21 cellular contexts compared by ENCODE assay signal in the genomic region with DNA sequence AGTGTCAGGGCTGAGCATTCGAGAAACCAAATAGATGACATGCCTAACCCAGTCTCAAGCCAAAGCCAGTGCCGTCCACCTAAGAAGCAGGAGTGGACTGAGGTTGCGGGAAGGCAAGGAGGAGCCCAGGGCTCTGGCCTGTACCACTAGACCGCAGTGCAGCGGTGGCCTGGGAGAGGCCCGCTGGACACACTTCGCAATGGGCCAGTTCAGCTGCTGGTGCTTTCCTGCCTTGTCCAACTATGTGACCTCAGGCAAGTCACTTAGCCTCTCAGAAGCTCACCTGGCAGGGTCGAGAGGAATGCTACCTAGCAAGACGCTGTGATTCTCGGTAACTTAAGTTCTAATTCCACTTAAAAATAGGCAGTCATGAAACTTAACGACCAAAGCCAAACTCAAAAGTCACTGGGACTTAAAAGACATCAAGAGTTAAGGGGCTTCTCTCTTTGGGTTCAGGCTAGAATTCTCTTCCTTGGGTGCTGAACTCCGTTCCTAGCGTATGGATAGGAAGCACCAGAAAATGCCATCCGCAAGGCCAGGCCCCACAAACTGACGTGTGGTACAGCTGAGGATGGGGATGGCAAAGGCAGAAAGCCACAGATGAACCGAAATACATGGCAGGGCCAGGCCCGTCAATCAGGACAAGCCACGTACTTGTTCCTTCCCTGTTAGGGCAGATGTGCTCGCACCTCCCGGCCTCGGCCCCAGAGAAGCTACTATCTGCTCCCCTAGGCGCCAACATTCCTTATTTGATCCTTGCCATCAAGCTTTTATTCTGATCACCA. TPM values are rescaled to one million over a fixed set of nuclear protein-coding genes. Genes with fewer than 3 reads are reported as not detected.
DNase-seq lines count a peak whose midpoint lies in the region; ATAC-seq, FAIRE-seq and TF ChIP-seq lines count a peak whose summit lies in the region.
"Had no signal": no experiment of that assay in that cellular context is flagged by ENCODE, and none has a peak within 500 bp of the region (broad histone marks: within the 10 kb centered on the region; RNA-seq: fewer than 3 reads in every experiment).

No MANE protein-coding gene starts in this region.

- TF ChIP-seq POLR2A in A549 (IDR thresholded peaks at IDR 0.05; ENCODE audit: low read length) = no peak
- no peak for TF ChIP-seq POLR2A in tibial nerve (IDR thresholded peaks at IDR 0.05)

- CTCF ChIA-PET in A549 (lab: Yijun Ruan, JAX) = interaction anchor here (0.8 to 1.4 kb wide), 3 partner anchors 9 to 19 kb away, joined by 3 to 6 read pairs (median 3); no protein-coding TSS in a partner anchor
- CTCF ChIA-PET in activated CD8-positive, alpha-beta T cell treated with anti-CD3 and anti-CD28 coated beads, Interleukin-2, amount 10 ng/mL, durations not matched to agents 7 days and 5 days (lab: Charles Lee) = no interaction called here

- H3K36me3 ChIP-seq in RWPE2 (ENCODE audit: low read depth) (peaks cover 64% of the 10 kb centered on the region), tibial nerve (peaks cover 0 to 11% (median 0%) of the 10 kb centered on the region in 3 donors)
- H3K36me3 ChIP-seq: ovary, right lobe of liver had no signal

- no peak for TF ChIP-seq CTCF in A549 (IDR thresholded peaks at IDR 0.05)
- TF ChIP-seq CTCF in RWPE2 (IDR thresholded peaks at IDR 0.05; ENCODE audit: poor library complexity, severe bottlenecking) = no peak
- TF ChIP-seq CTCF in foreskin keratinocyte (conservative IDR thresholded peaks at IDR 0.05) = no peak
- TF ChIP-seq CTCF in osteocyte (IDR thresholded peaks at IDR 0.05) = no peak
- no peak for TF ChIP-seq CTCF in tibial nerve (IDR thresholded peaks at IDR 0.05)

- H3K36me3 Mint-ChIP-seq in osteocyte (ENCODE audit: unreplicated experiment) = peaks cover 36% of the 10 kb centered on the region
- H3K36me3 Mint-ChIP-seq in activated CD8-positive, alpha-beta T cell treated with anti-CD3 and anti-CD28 coated beads, Interleukin-2, amount 10 ng/mL, durations not matched to agents 7 days and 5 days (ENCODE audit: low read depth) = no peaks in the 10 kb centered on the region
- H3K36me3 Mint-ChIP-seq: naive B cell had no signal

- no peaks in the 10 kb centered on the region for H3K9me3 Mint-ChIP-seq in osteocyte (ENCODE audit: unreplicated experiment)
- H3K9me3 Mint-ChIP-seq in activated CD8-positive, alpha-beta T cell treated with anti-CD3 and anti-CD28 coated beads, Interleukin-2, amount 10 ng/mL, durations not matched to agents 7 days and 5 days (ENCODE audit: insufficient read depth) = no peaks in the 10 kb centered on the region
- H3K9me3 Mint-ChIP-seq: activated T-helper 2 cell treated with anti-CD3 and anti-CD28 coated beads, Interferon-gamma antibody, Interleukin-2, Interleukin-4, amounts not matched to agents 10 μg/mL and 5 μg/mL and 100 μg/mL, durations not matched to agents 14 hours and 24 hours and 36 hours had no signal

- WGBS in A549 (ENCODE audit: missing lambda C conversion rate) = 94% methylated on average over 22 of the region's 22 CpGs
- 93 to 96% methylated on average over 22 of the region's 22 CpGs for WGBS in tibial nerve, 2 donors

- no peak for TF ChIP-seq RAD21 in A549 (conservative IDR thresholded peaks at IDR 0.05 in 1 of 2, IDR thresholded peaks at IDR 0.05 in 1 of 2)

- DNase-seq in A549 (ENCODE audit: low read depth in 1 of 2, low spot score in 1 of 2) (no peak), RWPE2 (ENCODE audit: low spot score) (peak; percentile 23), foreskin keratinocyte (no peak), osteocyte (ENCODE audit: extremely low spot score, unreplicated experiment) (no peak), tibial nerve (ENCODE audit: low spot score in 2 of 2) (no peak), HT-29 (ENCODE audit: low spot score) (no peak)
- no peak for DNase-seq in activated CD8-positive, alpha-beta T cell treated with anti-CD3 and anti-CD28 coated beads, Interleukin-2, amount 10 ng/mL, durations not matched to agents 7 days and 5 days
- DNase-seq: activated CD4-positive, alpha-beta T cell treated with anti-CD3 and anti-CD28 coated beads, Interleukin-2, amount 50 U/mL, for 48 hours; effector CD8-positive, alpha-beta T cell; mesendoderm; naive B cell; OCI-M1; stimulated activated naive CD8-positive, alpha-beta T cell treated with anti-CD3 and anti-CD28 coated beads, Interleukin-15, Interleukin-2, amounts not matched to agents 100 U/mL and 50 U/mL, for 24 hours had no signal

- no peak overlapping the region for H3K4me3 ChIP-seq in A549
- no peak overlapping the region for H3K4me3 ChIP-seq in RWPE2 (ENCODE audit: severe bottlenecking)
- no peak overlapping the region for H3K4me3 ChIP-seq in tibial nerve
- H3K4me3 ChIP-seq: BLaER1, gastroesophageal sphincter, GM12878, ovary, right lobe of liver had no signal

- no peak for ATAC-seq in A549
- no peak for ATAC-seq in RWPE2 (ENCODE audit: low read depth)
- no peak for ATAC-seq in foreskin keratinocyte
- ATAC-seq in GM19397 (IDR thresholded peaks at IDR 0.05; ENCODE audit: unreplicated experiment) = no peak
- no peak for ATAC-seq in activated CD8-positive, alpha-beta T cell treated with anti-CD3 and anti-CD28 coated beads, Interleukin-2, amount 10 ng/mL, durations not matched to agents 7 days and 5 days
- ATAC-seq: gastroesophageal sphincter; GM12878; right lobe of liver; stimulated activated naive CD8-positive, alpha-beta T cell treated with anti-CD3 and anti-CD28 coated beads, Interleukin-15, Interleukin-2, amounts not matched to agents 100 U/mL and 50 U/mL, for 24 hours had no signal

- H3K4me1 ChIP-seq in A549 (peaks cover 64% of the 10 kb centered on the region), RWPE2 (ENCODE audit: insufficient read depth, poor library complexity, severe bottlenecking) (peaks cover 74% of the 10 kb centered on the region), foreskin keratinocyte (peaks cover 37% of the 10 kb centered on the region), tibial nerve (peaks cover 0 to 37% (median 26%) of the 10 kb centered on the region in 4 donors)
- H3K4me1 ChIP-seq: right lobe of liver had no signal

- TF ChIP-seq EP300 in A549 (IDR thresholded peaks at IDR 0.05) (no peak), tibial nerve (IDR thresholded peaks at IDR 0.05) (no peak)

- no peaks in the 10 kb centered on the region for H3K9me3 ChIP-seq in A549
- no peaks in the 10 kb centered on the region for H3K9me3 ChIP-seq in RWPE2 (ENCODE audit: severe bottlenecking)
- H3K9me3 ChIP-seq in tibial nerve = no peaks in the 10 kb centered on the region
- H3K9me3 ChIP-seq: BLaER1, gastroesophageal sphincter, ovary, right lobe of liver had no signal

- no peak overlapping the region for H3K4me3 Mint-ChIP-seq in osteocyte (ENCODE audit: unreplicated experiment)
- H3K4me3 Mint-ChIP-seq in activated CD8-positive, alpha-beta T cell treated with anti-CD3 and anti-CD28 coated beads, Interleukin-2, amount 10 ng/mL, durations not matched to agents 7 days and 5 days = no peak overlapping the region
- H3K4me3 Mint-ChIP-seq: naive B cell had no signal

- peaks cover 62% of the 10 kb centered on the region for H3K4me1 Mint-ChIP-seq in osteocyte (ENCODE audit: unreplicated experiment)
- no peaks in the 10 kb centered on the region for H3K4me1 Mint-ChIP-seq in activated CD8-positive, alpha-beta T cell treated with anti-CD3 and anti-CD28 coated beads, Interleukin-2, amount 10 ng/mL, durations not matched to agents 7 days and 5 days (ENCODE audit: low read depth)
- H3K4me1 Mint-ChIP-seq: naive B cell had no signal

- FAIRE-seq in A549 (lab: Jason Lieb, UNC) = peak; percentile 13
- FAIRE-seq: GM12878, H54 had no signal

- no peaks in the 10 kb centered on the region for H3K27me3 ChIP-seq in RWPE2 (ENCODE audit: insufficient read depth, poor library complexity, severe bottlenecking)
- H3K27me3 ChIP-seq in foreskin keratinocyte = no peaks in the 10 kb centered on the region
- H3K27me3 ChIP-seq in tibial nerve = no peaks in the 10 kb centered on the region
- H3K27me3 ChIP-seq: BLaER1, gastroesophageal sphincter, ovary, right lobe of liver had no signal

- H3K27me3 Mint-ChIP-seq in osteocyte (ENCODE audit: unreplicated experiment) = no peaks in the 10 kb centered on the region
- H3K27me3 Mint-ChIP-seq in activated CD8-positive, alpha-beta T cell treated with anti-CD3 and anti-CD28 coated beads, Interleukin-2, amount 10 ng/mL, durations not matched to agents 7 days and 5 days (ENCODE audit: low read depth) = no peaks in the 10 kb centered on the region

- H3K27ac ChIP-seq in A549 (peak overlapping the region in 1 of 2 experiments; percentile 52; a peak in 2 of 6 replicates), RWPE2 (ENCODE audit: poor library complexity, severe bottlenecking) (peak overlapping the region; percentile 94), foreskin keratinocyte (peak overlapping the region; percentile 97), tibial nerve (peak overlapping the region in 1 of 4 donors; percentile 2)
- H3K27ac ChIP-seq: BLaER1, right lobe of liver had no signal

- POLR2A ChIA-PET in A549 (lab: Yijun Ruan, JAX) = no interaction called here
- POLR2A ChIA-PET in activated CD8-positive, alpha-beta T cell treated with anti-CD3 and anti-CD28 coated beads, Interleukin-2, amount 10 ng/mL, durations not matched to agents 7 days and 5 days (lab: Charles Lee) = no interaction called here

- H3K4me2 ChIP-seq in A549 = no peak overlapping the region
- H3K4me2 ChIP-seq: BLaER1 had no signal

- peak overlapping the region; percentile 2 for H3K27ac Mint-ChIP-seq in osteocyte (ENCODE audit: unreplicated experiment)
- H3K27ac Mint-ChIP-seq in activated CD8-positive, alpha-beta T cell treated with anti-CD3 and anti-CD28 coated beads, Interleukin-2, amount 10 ng/mL, durations not matched to agents 7 days and 5 days = no peak overlapping the region
- H3K27ac Mint-ChIP-seq: activated T-helper 2 cell treated with anti-CD3 and anti-CD28 coated beads, Interferon-gamma antibody, Interleukin-2, Interleukin-4, amounts not matched to agents 10 μg/mL and 5 μg/mL and 100 μg/mL, durations not matched to agents 14 hours and 24 hours and 36 hours; naive B cell had no signal

TF ChIP-seq in A549, 52 proteins besides CTCF, POLR2A, EP300 and RAD21 (continues in another document):
- TF ChIP-seq MAZ (IDR thresholded peaks at IDR 0.05; ENCODE audit: borderline replicate concordance, low read depth, low read length) = no peak
- TF ChIP-seq, protein P1, sequence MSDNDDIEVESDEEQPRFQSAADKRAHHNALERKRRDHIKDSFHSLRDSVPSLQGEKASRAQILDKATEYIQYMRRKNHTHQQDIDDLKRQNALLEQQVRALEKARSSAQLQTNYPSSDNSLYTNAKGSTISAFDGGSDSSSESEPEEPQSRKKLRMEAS (IDR thresholded peaks at IDR 0.05) = no peak

RNA-seq across cellular contexts. Expression of gene CTBP2, which starts 34.2 kb away (rescaled TPM):
- polyA plus RNA-seq in A549 (2011; rRNA removed) (77.2 and 78.9 TPM in 2 replicates), A549 (2017; fragmentation: RNase III; extraction: RNeasy Plus Mini Kit Qiagen cat#74134 plus additional on column Dnase treatment) (74.9 to 82.4 TPM (median 77.0 TPM) in 3 replicates), foreskin keratinocyte (41.7 and 48.4 TPM in 2 replicates)
- 117 and 122 TPM in 2 replicates for polyA plus RNA-seq in A549 (2012; cell fraction: cytosol; rRNA removed)
- polyA plus RNA-seq in A549 (2012; cell fraction: nucleus; rRNA removed) = 161 and 190 TPM in 2 replicates
- polyA minus RNA-seq in A549 (2011; rRNA and poly(A)+ RNA removed) = 146 and 154 TPM in 2 replicates
- total RNA-seq in foreskin keratinocyte (100 and 101 TPM in 2 replicates), osteocyte (125 and 127 TPM in 2 replicates), tibial nerve (10 to 100 TPM; 40.4 to 97.9 (median 62.3) TPM)
- 171 and 207 TPM in 2 replicates for total RNA-seq in HT-29 (2014; rRNA removed; shearing (Covaris generic))
- under 1 TPM; 0.29 to 0.40 TPM for total RNA-seq in activated CD8-positive, alpha-beta T cell treated with anti-CD3 and anti-CD28 coated beads, Interleukin-2, amount 10 ng/mL, durations not matched to agents 7 days and 5 days

Comparison
In these comparisons a context has a peak if more than half of its experiments do, and no peak if none do; other contexts are left out.
1. RNA of gene CTBP2, which starts 34.2 kb away (total RNA-seq): 171 to 207 TPM in HT-29, 125 to 127 TPM in osteocyte, 100 to 101 TPM in foreskin keratinocyte and 40.4 to 97.9 TPM in tibial nerve; 0.29 to 0.40 TPM in activated CD8-positive, alpha-beta T cell treated with anti-CD3 and anti-CD28 coated beads, Interleukin-2, amount 10 ng/mL, durations not matched to agents 7 days and 5 days; every median in the first group is over 10 times any median in the second.